In genomic region chr16:88685156-88686061, GRCh38 we compare ENCODE assay signal across 8 cellular contexts. TPM values are rescaled to one million over a fixed set of nuclear protein-coding genes. Genes with fewer than 3 reads are reported as not detected.
DNase-seq lines count a peak whose midpoint lies in the region; ATAC-seq and TF ChIP-seq lines count a peak whose summit lies in the region.

No MANE protein-coding gene starts in this region.

- peaks cover 14% of the 10 kb centered on the region for H3K36me3 Mint-ChIP-seq in CD4-positive, alpha-beta T cell (ENCODE audit: low read depth)
- H3K36me3 Mint-ChIP-seq in activated CD8-positive, alpha-beta T cell treated with anti-CD3 and anti-CD28 coated beads for 36 hours (ENCODE audit: low read depth) = peaks cover 2% of the 10 kb centered on the region
- no peaks in the 10 kb centered on the region for H3K36me3 Mint-ChIP-seq in natural killer cell

- H3K27me3 ChIP-seq in CD4-positive, alpha-beta T cell (ENCODE audit: control insufficient read depth, insufficient read depth, low read length) = no peaks in the 10 kb centered on the region
- H3K27me3 ChIP-seq in Karpas-422 (ENCODE audit: low read length) = no peaks in the 10 kb centered on the region

- H2AFZ ChIP-seq in Karpas-422 (ENCODE audit: low read length) = no peak overlapping the region

- H3K4me3 ChIP-seq in Karpas-422 (ENCODE audit: low read length) (peak overlapping the region; percentile 78), epithelial cell of proximal tubule (ENCODE audit: low read depth, low read length) (peak overlapping the region; percentile 59), urinary bladder (ENCODE audit: low read depth, low read length) (peak overlapping the region; percentile 51)

- peaks cover 55% of the 10 kb centered on the region for H3K4me1 Mint-ChIP-seq in CD4-positive, alpha-beta T cell (ENCODE audit: low read depth)
- H3K4me1 Mint-ChIP-seq in activated CD8-positive, alpha-beta T cell treated with anti-CD3 and anti-CD28 coated beads for 36 hours (ENCODE audit: low read depth) = peaks cover 36% of the 10 kb centered on the region
- H3K4me1 Mint-ChIP-seq in natural killer cell = peaks cover 10 to 41% of the 10 kb centered on the region in 2 donors

- CTCF ChIA-PET in CD4-positive, alpha-beta T cell (lab: Charles Lee) = interaction anchor here (0.7 to 2.3 kb wide), 10 partner anchors 8 to 115 kb away, joined by 3 to 23 read pairs (median 6); partner anchors contain the start of genes CTU2, MVD, RNF166 and ZC3H18
- CTCF ChIA-PET in activated CD8-positive, alpha-beta T cell treated with anti-CD3 and anti-CD28 coated beads for 36 hours (lab: Charles Lee) = interaction anchor here (0.7 to 2.4 kb wide), 16 partner anchors 11 to 1039 kb away, joined by 3 to 16 read pairs (median 4); partner anchors contain the start of gene IL17C

- H3K36me3 ChIP-seq in Karpas-422 (ENCODE audit: insufficient read depth, low read length) = no peaks in the 10 kb centered on the region
- H3K36me3 ChIP-seq in urinary bladder (ENCODE audit: insufficient read depth) = no peaks in the 10 kb centered on the region

- no peaks in the 10 kb centered on the region for H3K27me3 Mint-ChIP-seq in CD4-positive, alpha-beta T cell
- H3K27me3 Mint-ChIP-seq in activated CD8-positive, alpha-beta T cell treated with anti-CD3 and anti-CD28 coated beads for 36 hours = no peaks in the 10 kb centered on the region
- H3K27me3 Mint-ChIP-seq in natural killer cell (ENCODE audit: low read depth in 2 of 2) = no peaks in the 10 kb centered on the region

- ATAC-seq in CD4-positive, alpha-beta T cell (ENCODE audit: poor library complexity) = peak; percentile 26
- ATAC-seq in activated CD8-positive, alpha-beta T cell treated with anti-CD3 and anti-CD28 coated beads for 36 hours = peak; percentile 28
- ATAC-seq in natural killer cell (peak; percentile 24 to 44 (median 33)), GM21447 (IDR thresholded peaks at IDR 0.05; ENCODE audit: unreplicated experiment) (no peak), HG02884 (IDR thresholded peaks at IDR 0.05; ENCODE audit: unreplicated experiment) (no peak)

- intact Hi-C loops in CD4-positive, alpha-beta T cell (cut with DNase I, micrococcal nuclease) = loop anchor here (1.0 to 5.0 kb wide), 6 partner anchors 15 to 233 kb away; partner anchors contain the start of genes CYBA (in 2 of the 2), MVD (in 1 of the 2) and ZFPM1 (in 1 of the 2)
- intact Hi-C loops in activated CD8-positive, alpha-beta T cell treated with anti-CD3 and anti-CD28 coated beads for 36 hours (cut with micrococcal nuclease) = no loop called here
- intact Hi-C loops in natural killer cell (cut with micrococcal nuclease) = loop anchor here (1.0 to 5.0 kb wide), 4 partner anchors 15 to 65 kb away; partner anchors contain the start of gene IL17C

- H3K9me3 ChIP-seq in CD4-positive, alpha-beta T cell (ENCODE audit: control insufficient read depth, low read length) = no peaks in the 10 kb centered on the region
- H3K9me3 ChIP-seq in Karpas-422 (ENCODE audit: low read length) = no peaks in the 10 kb centered on the region

- peak overlapping the region; percentile 80 for H3K27ac Mint-ChIP-seq in CD4-positive, alpha-beta T cell
- peak overlapping the region; percentile 34 for H3K27ac Mint-ChIP-seq in activated CD8-positive, alpha-beta T cell treated with anti-CD3 and anti-CD28 coated beads for 36 hours
- peak overlapping the region; percentile 36 to 73 for H3K27ac Mint-ChIP-seq in natural killer cell

- peak; percentile 71 for TF ChIP-seq CTCF in CD4-positive, alpha-beta T cell (IDR thresholded peaks at IDR 0.05)
- peak; percentile 91 for TF ChIP-seq CTCF in activated CD8-positive, alpha-beta T cell treated with anti-CD3 and anti-CD28 coated beads for 36 hours (IDR thresholded peaks at IDR 0.05)
- TF ChIP-seq CTCF in epithelial cell of proximal tubule (conservative IDR thresholded peaks at IDR 0.05; ENCODE audit: low read depth, low read length) (peak; percentile 72), natural killer cell (IDR thresholded peaks at IDR 0.05) (peak; percentile 77)

- no peaks in the 10 kb centered on the region for H3K9me2 ChIP-seq in Karpas-422 (replicated peaks; ENCODE audit: insufficient read depth, low read length)

- peak overlapping the region; percentile 98 for H3K4me2 ChIP-seq in Karpas-422 (ENCODE audit: low read depth, low read length, poor library complexity, severe bottlenecking)

- peak overlapping the region; percentile 56 for H3K27ac ChIP-seq in CD4-positive, alpha-beta T cell (ENCODE audit: low read depth, low read length)
- H3K27ac ChIP-seq in Karpas-422 (ENCODE audit: low read length) = no peak overlapping the region
- H3K27ac ChIP-seq in urinary bladder (ENCODE audit: low read depth) = no peak overlapping the region

- no peaks in the 10 kb centered on the region for H4K20me1 ChIP-seq in Karpas-422 (ENCODE audit: insufficient read depth, low read depth, low read length)

- no peaks in the 10 kb centered on the region for H3K9me3 Mint-ChIP-seq in CD4-positive, alpha-beta T cell
- no peaks in the 10 kb centered on the region for H3K9me3 Mint-ChIP-seq in activated CD8-positive, alpha-beta T cell treated with anti-CD3 and anti-CD28 coated beads for 36 hours
- H3K9me3 Mint-ChIP-seq in natural killer cell = no peaks in the 10 kb centered on the region

- POLR2A ChIA-PET in CD4-positive, alpha-beta T cell (lab: Charles Lee) = interaction anchor here (0.7 to 4.7 kb wide), 5 partner anchors 12 to 46 kb away, joined by 3 to 71 read pairs (median 3); partner anchors contain the start of genes CTU2, CYBA and RNF166
- POLR2A ChIA-PET in activated CD8-positive, alpha-beta T cell treated with anti-CD3 and anti-CD28 coated beads for 36 hours (lab: Charles Lee) = interaction anchor here (1.0 to 5.7 kb wide), 4 partner anchors 18 to 48 kb away, joined by 3 to 61 read pairs (median 4); partner anchors contain the start of genes CTU2, MVD and RNF166

- H3K4me3 Mint-ChIP-seq in CD4-positive, alpha-beta T cell = peak overlapping the region; percentile 87
- H3K4me3 Mint-ChIP-seq in activated CD8-positive, alpha-beta T cell treated with anti-CD3 and anti-CD28 coated beads for 36 hours = peak overlapping the region; percentile 73
- peak overlapping the region; percentile 84 for H3K4me3 Mint-ChIP-seq in natural killer cell

- H3K9ac ChIP-seq in Karpas-422 (ENCODE audit: low read length) = peak overlapping the region; percentile 67

- 4% methylated on average over 33 of the region's 33 CpGs for WGBS in urinary bladder

- peak; percentile 44 to 73 (median 56) for DNase-seq in CD4-positive, alpha-beta T cell
- DNase-seq in Karpas-422 (peak; percentile 79), epithelial cell of proximal tubule (ENCODE audit: low read depth) (no peak), natural killer cell (peak; percentile 65)
- DNase-seq in activated CD8-positive, alpha-beta T cell treated with anti-CD3 and anti-CD28 coated beads for 36 hours = peak; percentile 84

- H3K79me2 ChIP-seq in Karpas-422 (ENCODE audit: low read length) = no peaks in the 10 kb centered on the region

- H3K4me1 ChIP-seq in Karpas-422 (ENCODE audit: low read length) = peaks cover 47% of the 10 kb centered on the region
- no peaks in the 10 kb centered on the region for H3K4me1 ChIP-seq in urinary bladder (ENCODE audit: insufficient read depth)

RNA-seq across cellular contexts. Expression of gene SNAI3, which starts 0.9 kb away (rescaled TPM):
- 1 to 10 TPM; 3.0 to 3.5 TPM for total RNA-seq in CD4-positive, alpha-beta T cell
- 1.3 and 1.4 TPM in 2 replicates for total RNA-seq in Karpas-422 (2014; rRNA removed; shearing (Covaris generic); ENCODE audit: low replicate concordance)
- 1 to 10 TPM; 5.2 to 5.3 TPM for total RNA-seq in activated CD8-positive, alpha-beta T cell treated with anti-CD3 and anti-CD28 coated beads for 36 hours
- total RNA-seq in epithelial cell of proximal tubule (0.23 and 0.58 TPM in 2 replicates), natural killer cell (1 to 10 TPM; 8.2 to 9.2 (median 8.4) TPM), urinary bladder (not detected)
- 0.82 TPM for polyA plus RNA-seq in urinary bladder

RNA-seq across cellular contexts. Expression of gene RNF166, which starts 20.8 kb away (rescaled TPM):
- total RNA-seq in CD4-positive, alpha-beta T cell = 100 to 1,000 TPM; 334 to 355 TPM
- 16.9 and 27.1 TPM in 2 replicates for total RNA-seq in Karpas-422 (2014; rRNA removed; shearing (Covaris generic); ENCODE audit: low replicate concordance)
- 10 to 100 TPM; 80.7 to 82.4 TPM for total RNA-seq in activated CD8-positive, alpha-beta T cell treated with anti-CD3 and anti-CD28 coated beads for 36 hours
- 29.7 and 32.8 TPM in 2 replicates for total RNA-seq in epithelial cell of proximal tubule
- total RNA-seq in natural killer cell = 100 to 1,000 TPM; 459 to 712 (median 501) TPM
- total RNA-seq in urinary bladder = 10.0 TPM
- 19.6 TPM for polyA plus RNA-seq in urinary bladder

RNA-seq across cellular contexts. Expression of gene CTU2, which starts 20.9 kb away (rescaled TPM):
- 10 to 100 TPM; 39.3 to 44.0 TPM for total RNA-seq in CD4-positive, alpha-beta T cell
- 11.3 and 23.8 TPM in 2 replicates for total RNA-seq in Karpas-422 (2014; rRNA removed; shearing (Covaris generic); ENCODE audit: low replicate concordance)
- total RNA-seq in activated CD8-positive, alpha-beta T cell treated with anti-CD3 and anti-CD28 coated beads for 36 hours = 10 to 100 TPM; 37.1 to 37.8 TPM
- total RNA-seq in epithelial cell of proximal tubule (9.3 and 26.6 TPM in 2 replicates), natural killer cell (10 to 100 TPM; 36.6 to 43.3 (median 39.9) TPM), urinary bladder (6.8 TPM)
- polyA plus RNA-seq in urinary bladder = 15.4 TPM

RNA-seq across cellular contexts. Expression of gene MVD, which starts 22.5 kb away (rescaled TPM):
- 10 to 100 TPM; 74.2 to 76.9 TPM for total RNA-seq in CD4-positive, alpha-beta T cell
- 35.0 and 82.2 TPM in 2 replicates for total RNA-seq in Karpas-422 (2014; rRNA removed; shearing (Covaris generic); ENCODE audit: low replicate concordance)
- 10 to 100 TPM; 83.1 to 89.9 TPM for total RNA-seq in activated CD8-positive, alpha-beta T cell treated with anti-CD3 and anti-CD28 coated beads for 36 hours
- total RNA-seq in epithelial cell of proximal tubule = 76.2 and 167 TPM in 2 replicates
- total RNA-seq in natural killer cell = 100 to 1,000 TPM; 176 to 271 (median 185) TPM
- 14.8 TPM for total RNA-seq in urinary bladder
- polyA plus RNA-seq in urinary bladder = 35.7 TPM

RNA-seq across cellular contexts. Expression of gene CYBA, which starts 34.6 kb away (rescaled TPM):
- 100 to 1,000 TPM; 292 to 294 TPM for total RNA-seq in CD4-positive, alpha-beta T cell
- total RNA-seq in Karpas-422 (2014; rRNA removed; shearing (Covaris generic); ENCODE audit: low replicate concordance) = 395 and 1,207 TPM in 2 replicates
- total RNA-seq in activated CD8-positive, alpha-beta T cell treated with anti-CD3 and anti-CD28 coated beads for 36 hours = 100 to 1,000 TPM; 230 to 236 TPM
- total RNA-seq in epithelial cell of proximal tubule = 877 and 896 TPM in 2 replicates
- total RNA-seq in natural killer cell = 1,000 to 10,000 TPM; 1,001 to 1,351 (median 1,051) TPM
- total RNA-seq in urinary bladder = 90.4 TPM
- polyA plus RNA-seq in urinary bladder = 145 TPM

Comparison
In these comparisons a context has a peak if more than half of its experiments do, and no peak if none do; other contexts are left out.
1. ATAC-seq: peak in CD4-positive, alpha-beta T cell (single experiment), activated CD8-positive, alpha-beta T cell treated with anti-CD3 and anti-CD28 coated beads for 36 hours (single experiment) and natural killer cell (3 of 3); none in GM21447 (single experiment) and HG02884 (single experiment).
2. Peak in every context shown above with its lines, with median percentiles within 50 percentile points of each other: H3K27ac Mint-ChIP-seq, H3K4me3 Mint-ChIP-seq, CTCF ChIP-seq and H3K4me3 ChIP-seq.